ENCODE assay signal across 8 cellular contexts in the genomic region with DNA sequence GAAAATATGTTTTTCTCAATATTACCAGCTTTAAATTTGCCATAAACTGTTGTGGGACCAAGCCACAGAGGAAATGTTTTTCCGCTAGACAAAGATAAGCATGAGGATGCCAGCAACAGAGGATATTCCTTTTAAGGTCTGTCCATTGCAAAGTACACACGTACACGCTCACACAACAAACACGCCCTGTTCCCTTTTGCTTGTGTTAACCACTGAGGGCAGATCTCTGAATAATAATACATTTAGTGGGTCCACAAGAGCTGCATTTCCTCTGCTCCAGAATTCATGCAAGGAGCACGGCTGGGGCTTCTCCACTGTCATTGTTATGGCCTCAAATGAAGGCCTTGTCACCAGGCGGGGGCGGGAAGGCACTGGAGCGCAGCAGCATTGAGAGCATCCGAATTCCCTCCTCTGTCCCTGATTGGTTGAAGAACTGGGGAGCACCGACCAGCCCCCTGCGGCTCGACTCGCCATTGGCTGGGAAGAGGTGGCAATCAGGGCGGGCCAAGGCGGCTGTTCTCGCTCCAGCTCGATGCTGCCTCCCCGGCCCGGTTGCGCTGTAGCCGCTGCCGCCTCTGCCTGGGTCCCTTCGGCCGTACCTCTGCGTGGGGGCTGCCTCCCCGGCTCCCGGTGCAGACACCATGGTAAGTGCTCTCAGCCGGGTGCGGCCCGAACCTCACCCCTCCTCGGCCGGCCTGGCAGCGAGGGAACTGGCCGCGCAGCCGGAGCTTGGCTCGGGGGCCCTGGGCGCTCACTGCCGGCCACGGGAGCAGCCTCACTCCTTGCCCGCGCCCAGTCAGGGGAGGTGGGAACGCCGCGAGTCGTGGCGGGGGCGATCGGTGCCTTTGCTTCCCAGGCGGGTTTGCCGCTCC. TPM values are rescaled to one million over a fixed set of nuclear protein-coding genes. Genes with fewer than 3 reads are reported as not detected.
DNase-seq lines count a peak whose midpoint lies in the region; ATAC-seq, FAIRE-seq and TF ChIP-seq lines count a peak whose summit lies in the region.

A gene (plus strand): TSS at position 522 of the 872 bp plus-strand sequence. CDS start 120 bp downstream, at position 642.

- H3K36me3 ChIP-seq in ES-I3 (ENCODE audit: insufficient read depth, low read length) (no peaks in the 10 kb centered on the region), KMS-11 (ENCODE audit: insufficient read depth) (no peaks in the 10 kb centered on the region), small intestine (ENCODE audit: control insufficient read depth in 2 of 2, insufficient read depth in 2 of 2, low read length in 2 of 2) (no peaks in the 10 kb centered on the region)

- intact Hi-C loops in activated B cell treated with CpG ODN at 0.5 μM for 24 hours (cut with micrococcal nuclease), result loop anchor here (1.0 to 2.0 kb wide), 3 partner anchors 92 to 382 kb away; a partner anchor contains a TSS

- H3K4me1 ChIP-seq in ES-I3 (ENCODE audit: insufficient read depth, low read length) (no peaks in the 10 kb centered on the region), KMS-11 (ENCODE audit: low read depth, poor library complexity, severe bottlenecking) (peaks cover 26% of the 10 kb centered on the region), small intestine (ENCODE audit: control insufficient read depth in 2 of 2, insufficient read depth in 1 of 2, low read depth in 1 of 2, low read length in 1 of 2) (peaks cover 0 to 3% of the 10 kb centered on the region in 2 donors)

- H3K27me3 ChIP-seq in KMS-11 (ENCODE audit: insufficient read depth, low read depth) (no peaks in the 10 kb centered on the region), small intestine (ENCODE audit: control insufficient read depth in 2 of 2, insufficient read depth in 2 of 2, low read length in 2 of 2) (peaks cover 0 to 6% of the 10 kb centered on the region in 2 donors)

- POLR2A ChIA-PET in activated B cell treated with CpG ODN at 0.5 μM for 24 hours (lab: Charles Lee), result interaction anchor here (1.0 to 1.3 kb wide), 2 partner anchors 9 to 195 kb away, joined by 3 to 4 read pairs; a partner anchor contains a TSS

- H3K4me3 ChIP-seq in KMS-11 (IDR thresholded peaks at IDR 0.05; ENCODE audit: insufficient read depth, low read depth, low read length) (peak within 1 kb of the TSS; percentile 51), small intestine (ENCODE audit: low read depth in 1 of 2, low read length in 2 of 2) (peak within 1 kb of the TSS; percentile 35 to 58)

- H3K27ac ChIP-seq in KMS-11 (peak within 1 kb of the TSS; percentile 32; the same call in 1 of the 2 replicates), small intestine (ENCODE audit: low read depth in 1 of 2, low read length in 1 of 2) (peak within 1 kb of the TSS in 1 of 2 donors; percentile 84)

- ATAC-seq in GM21723 (IDR thresholded peaks at IDR 0.05; ENCODE audit: unreplicated experiment), result peak; percentile 95
- peak; percentile 97 for ATAC-seq in activated B cell treated with CpG ODN at 0.5 μM for 24 hours (ENCODE audit: low read depth)
- ATAC-seq in central memory CD8-positive, alpha-beta T cell (replicated peaks; ENCODE audit: extremely low read depth, poor library complexity, severe bottlenecking), result peak; percentile 70

- H3K4me1 Mint-ChIP-seq in activated B cell treated with CpG ODN at 0.5 μM for 24 hours (peaks cover 8% of the 10 kb centered on the region), immature natural killer cell (peaks cover 14 to 18% of the 10 kb centered on the region in 2 donors)
- no peaks in the 10 kb centered on the region for H3K4me1 Mint-ChIP-seq in central memory CD8-positive, alpha-beta T cell

- TF ChIP-seq CTCF in KMS-11 (conservative IDR thresholded peaks at IDR 0.05; ENCODE audit: low read depth, low read length) (0 out of 2 replicates have a peak, but pooled peaks have one; percentile 10), activated B cell treated with CpG ODN at 0.5 μM for 24 hours (IDR thresholded peaks at IDR 0.05) (no peak)

- no peak for FAIRE-seq in small intestine (lab: Jason Lieb, UNC)

- H3K27ac Mint-ChIP-seq in activated B cell treated with CpG ODN at 0.5 μM for 24 hours (peak within 1 kb of the TSS; percentile 72), immature natural killer cell (peak within 1 kb of the TSS; percentile 32 to 93 (median 73))
- H3K27ac Mint-ChIP-seq in central memory CD8-positive, alpha-beta T cell (ENCODE audit: low read depth), result no peak within 1 kb of the TSS

- H3K9ac ChIP-seq in ES-I3 (ENCODE audit: low read depth, low read length) (peak within 1 kb of the TSS; percentile 54; the same call in 1 of the 2 replicates), KMS-11 (peak within 1 kb of the TSS; percentile 48; the same call in 1 of the 2 replicates)

- peak within 1 kb of the TSS; percentile 93 for H2AFZ ChIP-seq in KMS-11 (ENCODE audit: low read depth)

- DNase-seq in activated B cell treated with CpG ODN at 0.5 μM for 24 hours (peak; percentile 64), immature natural killer cell (peak; percentile 88 to 93 (median 93)), small intestine (peak; percentile 82), NCI-H2107 (lab: John Stamatoyannopoulos, UW) (no peak)
- peak in 1 of 2 donors; percentile 19 for DNase-seq in central memory CD8-positive, alpha-beta T cell (ENCODE audit: low spot score in 2 of 2)

- WGBS in small intestine, 3 donors, result 8 to 15% (median 13%) methylated on average over 39 to 51 of the region's 51 CpGs

- H4K20me1 ChIP-seq in KMS-11 (ENCODE audit: insufficient read depth), result no peaks in the 10 kb centered on the region

- H3K79me2 ChIP-seq in KMS-11 (ENCODE audit: insufficient read depth, low read depth), result no peaks in the 10 kb centered on the region

- peaks cover 20% of the 10 kb centered on the region for H3K27me3 Mint-ChIP-seq in activated B cell treated with CpG ODN at 0.5 μM for 24 hours
- H3K27me3 Mint-ChIP-seq in central memory CD8-positive, alpha-beta T cell, result peaks cover 23% of the 10 kb centered on the region
- peaks cover 0 to 3% (median 2%) of the 10 kb centered on the region in 3 donors for H3K27me3 Mint-ChIP-seq in immature natural killer cell (ENCODE audit: low read depth in 3 of 3)

- H3K4me3 Mint-ChIP-seq in activated B cell treated with CpG ODN at 0.5 μM for 24 hours, result peak within 1 kb of the TSS; percentile 68
- H3K4me3 Mint-ChIP-seq in central memory CD8-positive, alpha-beta T cell, result no peak within 1 kb of the TSS
- H3K4me3 Mint-ChIP-seq in immature natural killer cell, result peak within 1 kb of the TSS; percentile 72 to 84 (median 80)

- peak within 1 kb of the TSS; percentile 80 for H3K4me2 ChIP-seq in KMS-11

- CTCF ChIA-PET in activated B cell treated with CpG ODN at 0.5 μM for 24 hours (lab: Charles Lee), result interaction anchor here (0.5 to 0.9 kb wide), 2 partner anchors 38 to 1239 kb away, joined by 3 read pairs; no protein-coding TSS in a partner anchor

- H3K36me3 Mint-ChIP-seq in activated B cell treated with CpG ODN at 0.5 μM for 24 hours (ENCODE audit: low read depth) (no peaks in the 10 kb centered on the region), immature natural killer cell (no peaks in the 10 kb centered on the region)
- no peaks in the 10 kb centered on the region for H3K36me3 Mint-ChIP-seq in central memory CD8-positive, alpha-beta T cell (ENCODE audit: insufficient read depth)

- H3K9me3 Mint-ChIP-seq in activated B cell treated with CpG ODN at 0.5 μM for 24 hours (no peaks in the 10 kb centered on the region), immature natural killer cell (no peaks in the 10 kb centered on the region)
- H3K9me3 Mint-ChIP-seq in central memory CD8-positive, alpha-beta T cell, result peaks cover 5% of the 10 kb centered on the region

- H3K9me3 ChIP-seq in ES-I3 (ENCODE audit: control insufficient read depth, insufficient read depth, low read length), result no peaks in the 10 kb centered on the region
- no peaks in the 10 kb centered on the region for H3K9me3 ChIP-seq in small intestine (ENCODE audit: control insufficient read depth, low read depth)

RNA-seq across cellular contexts. Expression of the gene that starts here (rescaled TPM):
- 0.22 and 0.39 TPM in 2 replicates for total RNA-seq in activated B cell treated with CpG ODN at 0.5 μM for 24 hours
- polyA plus RNA-seq in immature natural killer cell, result 1 to 10 TPM; 4.0 to 7.8 (median 4.3) TPM
- polyA plus RNA-seq in small intestine, result 1 to 10 TPM in 1 of 3 donors, under 1 TPM in 2; 0.67 to 8.1 (median 0.81) TPM

Comparison
In these comparisons a context has a peak if more than half of its experiments do, and no peak if none do; other contexts are left out.
1. Peak in DNase-seq and ATAC-seq in activated B cell treated with CpG ODN at 0.5 μM for 24 hours; RNA of the gene not detected or under 1 TPM.